ENCODE assay signal across 8 cellular contexts in the genomic region with DNA sequence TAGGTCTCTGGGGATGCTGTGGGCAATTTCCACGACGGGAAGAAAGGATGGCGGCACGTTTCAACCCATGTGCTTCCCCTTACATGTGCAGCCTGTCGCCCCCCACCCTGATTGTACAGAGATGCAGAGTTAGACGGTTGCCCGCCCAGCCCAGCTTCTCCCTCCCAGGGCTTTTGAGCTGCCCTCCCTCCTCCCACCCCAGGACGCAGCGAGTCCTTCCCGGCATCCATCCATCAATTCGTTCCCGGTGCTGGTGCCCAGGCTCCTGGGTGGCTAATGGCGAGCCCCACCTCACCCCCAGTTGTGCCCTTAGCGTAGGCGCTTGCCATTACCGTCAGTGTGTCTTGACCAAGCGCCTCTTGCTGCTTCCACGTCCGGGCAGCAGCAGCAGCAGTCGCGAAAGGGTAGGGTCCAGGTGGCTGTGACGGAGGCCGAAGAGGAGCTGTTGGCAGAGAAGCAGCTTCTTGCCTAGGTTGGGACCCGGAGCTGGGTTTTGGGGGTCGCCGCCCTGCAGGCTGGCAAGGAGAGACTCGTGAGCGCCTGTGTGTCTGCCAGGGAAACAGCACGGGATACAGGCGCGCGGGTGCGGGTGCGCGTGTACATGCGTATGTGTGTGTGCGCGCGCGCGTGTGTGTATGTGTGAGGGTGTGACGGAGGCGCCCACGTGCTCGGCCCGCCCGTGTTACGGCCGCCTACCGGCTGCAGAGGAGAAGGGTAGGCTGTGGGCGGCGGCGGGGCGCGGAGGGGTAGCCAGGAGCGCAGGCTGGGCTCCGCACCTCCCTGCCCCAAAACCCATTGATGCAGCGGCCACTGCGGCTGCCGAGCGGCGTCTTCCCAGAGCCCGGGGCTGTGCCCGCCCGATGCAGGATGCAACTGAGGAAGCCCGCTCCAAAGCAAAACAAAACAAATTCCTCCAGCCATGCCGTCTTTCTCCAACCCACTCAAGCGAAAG. TPM values are rescaled to one million over a fixed set of nuclear protein-coding genes. Genes with fewer than 3 reads are reported as not detected.
A peak's percentile ranks its signal among the peaks of the same experiment; 100 is the strongest.
DNase-seq lines count a peak whose midpoint lies in the region; ATAC-seq and TF ChIP-seq lines count a peak whose summit lies in the region.

A gene (minus strand): TSS at position 609 of the 952 bp plus-strand sequence. CDS start 20,679 bp downstream, outside the sequence.

- H3K27me3 Mint-ChIP-seq in activated naive CD8-positive, alpha-beta T cell treated with anti-CD3 and anti-CD28 coated beads, Interleukin-2, amount 10 ng/mL, durations not matched to agents 7 days and 5 days, result peaks cover 53% of the 10 kb centered on the region

- H3K27me3 ChIP-seq in ACC112 (ENCODE audit: insufficient read depth, low read length), result no peaks in the 10 kb centered on the region
- H3K27me3 ChIP-seq in ovary, result no peaks in the 10 kb centered on the region

- H3K4me3 ChIP-seq in ACC112 (ENCODE audit: low read depth, low read length) (peak within 1 kb of the TSS; percentile 90), ovary (peak within 1 kb of the TSS; percentile 33)

- H2AFZ ChIP-seq in ACC112 (ENCODE audit: low read length, unreplicated experiment), result peak within 1 kb of the TSS; percentile 99

- no peak for TF ChIP-seq EP300 in ovary (IDR thresholded peaks at IDR 0.05)

- H3K36me3 ChIP-seq in ACC112 (ENCODE audit: insufficient read depth, low read length), result no peaks in the 10 kb centered on the region
- no peaks in the 10 kb centered on the region for H3K36me3 ChIP-seq in ovary

- DNase-seq in NCI-H2171 treated with DMSO at 0.1 percent for 48 hours (lab: John Stamatoyannopoulos, UW), result peak; percentile 89
- DNase-seq in activated naive CD8-positive, alpha-beta T cell treated with anti-CD3 and anti-CD28 coated beads, Interleukin-2, amount 10 ng/mL, durations not matched to agents 7 days and 5 days, result peak; percentile 32
- peak; percentile 56 for DNase-seq in Right ventricle myocardium superior
- DNase-seq in ovary, result peak in 4 of 5 donors; percentile 19 to 43 (median 26)
- DNase-seq in posterior vena cava (ENCODE audit: low spot score), result no peak

- intact Hi-C loops in Right ventricle myocardium superior (cut with DNase I) (no loop called here), ovary (cut with DNase I) (no loop called here), posterior vena cava (cut with DNase I) (no loop called here)

- H3K4me1 ChIP-seq in ACC112 (ENCODE audit: control insufficient read depth, insufficient read depth, low read length, unreplicated experiment), result peaks cover 13% of the 10 kb centered on the region
- H3K4me1 ChIP-seq in ovary (ENCODE audit: insufficient read depth), result peaks cover 10% of the 10 kb centered on the region

- H3K27ac Mint-ChIP-seq in activated naive CD8-positive, alpha-beta T cell treated with anti-CD3 and anti-CD28 coated beads, Interleukin-2, amount 10 ng/mL, durations not matched to agents 7 days and 5 days, result no peak within 1 kb of the TSS

- TF ChIP-seq POLR2A in ovary (IDR thresholded peaks at IDR 0.05), result no peak

- H3K27ac ChIP-seq in ACC112 (ENCODE audit: low read depth, low read length) (peak within 1 kb of the TSS; percentile 77), ovary (no peak within 1 kb of the TSS)

- POLR2A ChIA-PET in activated naive CD8-positive, alpha-beta T cell treated with anti-CD3 and anti-CD28 coated beads, Interleukin-2, amount 10 ng/mL, durations not matched to agents 7 days and 5 days (lab: Charles Lee), result no interaction called here

- peak within 1 kb of the TSS; percentile 62 for H3K4me3 Mint-ChIP-seq in activated naive CD8-positive, alpha-beta T cell treated with anti-CD3 and anti-CD28 coated beads, Interleukin-2, amount 10 ng/mL, durations not matched to agents 7 days and 5 days

- WGBS in ovary, 3 donors, result 1 to 2% (median 1%) methylated on average over 65 to 68 of the region's 68 CpGs

- H3K4me1 Mint-ChIP-seq in activated naive CD8-positive, alpha-beta T cell treated with anti-CD3 and anti-CD28 coated beads, Interleukin-2, amount 10 ng/mL, durations not matched to agents 7 days and 5 days, result peaks cover 9% of the 10 kb centered on the region

- no peak for TF ChIP-seq CTCF in ovary (IDR thresholded peaks at IDR 0.05)

- H3K9me3 Mint-ChIP-seq in activated naive CD8-positive, alpha-beta T cell treated with anti-CD3 and anti-CD28 coated beads, Interleukin-2, amount 10 ng/mL, durations not matched to agents 7 days and 5 days, result no peaks in the 10 kb centered on the region

- peaks cover 36% of the 10 kb centered on the region for H3K79me2 ChIP-seq in ACC112 (ENCODE audit: control insufficient read depth, insufficient read depth, low read length, unreplicated experiment)

- ATAC-seq in GM19395 (IDR thresholded peaks at IDR 0.05; ENCODE audit: unreplicated experiment) (peak; percentile 55), Right ventricle myocardium superior (ENCODE audit: poor library complexity) (peak; percentile 29), GM21737 (IDR thresholded peaks at IDR 0.05; ENCODE audit: unreplicated experiment) (no peak)
- ATAC-seq in activated naive CD8-positive, alpha-beta T cell treated with anti-CD3 and anti-CD28 coated beads, Interleukin-2, amount 10 ng/mL, durations not matched to agents 7 days and 5 days (ENCODE audit: low read depth), result peak; percentile 39

- no peaks in the 10 kb centered on the region for H3K9me3 ChIP-seq in ovary

- H3K36me3 Mint-ChIP-seq in activated naive CD8-positive, alpha-beta T cell treated with anti-CD3 and anti-CD28 coated beads, Interleukin-2, amount 10 ng/mL, durations not matched to agents 7 days and 5 days, result no peaks in the 10 kb centered on the region

RNA-seq across cellular contexts. Expression of the gene that starts here (rescaled TPM):
- not detected for total RNA-seq in activated naive CD8-positive, alpha-beta T cell treated with anti-CD3 and anti-CD28 coated beads, Interleukin-2, amount 10 ng/mL, durations not matched to agents 7 days and 5 days
- total RNA-seq in Right ventricle myocardium superior, result not detected
- 1 to 10 TPM in 1 of 7 donors, under 1 TPM in 6; 0.11 to 1.8 (median 0.37) TPM for total RNA-seq in ovary
- under 1 TPM; 0.02 to 0.38 TPM for polyA plus RNA-seq in ovary
- total RNA-seq in posterior vena cava, result under 1 TPM; 0.24 to 0.97 TPM

Comparison
In these comparisons a context has a peak if more than half of its experiments do, and no peak if none do; other contexts are left out.
1. Peak in DNase-seq and ATAC-seq in activated naive CD8-positive, alpha-beta T cell treated with anti-CD3 and anti-CD28 coated beads, Interleukin-2, amount 10 ng/mL, durations not matched to agents 7 days and 5 days; RNA of the gene not detected or under 1 TPM.
2. Peak in DNase-seq and ATAC-seq in Right ventricle myocardium superior; RNA of the gene not detected or under 1 TPM.